Comparison of ENCODE assay signal across 28 cellular contexts in genomic region chr3:172813462-172813861, GRCh38.
"Had no signal": no experiment of that assay in that cellular context is flagged by ENCODE, and none has a peak within 500 bp of the region (broad histone marks: within the 10 kb centered on the region; RNA-seq: fewer than 3 reads in every experiment).

No MANE protein-coding gene starts in this region.

- H3K36me3 ChIP-seq: colonic mucosa, esophagus muscularis mucosa, gastrocnemius medialis, gastroesophageal sphincter had no signal

- ATAC-seq: effector memory CD8-positive, alpha-beta T cell; esophagus mucosa; foreskin keratinocyte; gastrocnemius medialis; gastroesophageal sphincter; heart left ventricle; heart right ventricle had no signal

- H3K27me3 ChIP-seq: colonic mucosa, dorsolateral prefrontal cortex, esophagus muscularis mucosa, esophagus squamous epithelium, foreskin keratinocyte, gastrocnemius medialis, gastroesophageal sphincter, heart left ventricle, heart right ventricle had no signal

- H3K27ac ChIP-seq: colonic mucosa, coronary artery, dorsolateral prefrontal cortex, epithelial cell of prostate, esophagus muscularis mucosa, esophagus squamous epithelium, foreskin keratinocyte, gastrocnemius medialis, gastroesophageal sphincter, heart left ventricle had no signal

- FAIRE-seq: colon, endometrium, endothelial cell of umbilical vein, frontal cortex had no signal

- H3K4me1 ChIP-seq: colonic mucosa, esophagus muscularis mucosa, esophagus squamous epithelium, foreskin keratinocyte, gastrocnemius medialis, gastroesophageal sphincter had no signal

- DNase-seq: colonic mucosa; cortex of kidney; dermis blood vessel endothelial cell; dorsolateral prefrontal cortex; effector CD4-positive, alpha-beta T cell; effector CD8-positive, alpha-beta T cell; effector memory CD4-positive, alpha-beta T cell; effector memory CD8-positive, alpha-beta T cell; endodermal cell; erythroblast; esophagus squamous epithelium; foreskin fibroblast; foreskin keratinocyte; foreskin melanocyte; gastrocnemius medialis; glutamatergic neuron; head of caudate nucleus; heart left ventricle; heart right ventricle had no signal

- H3K4me3 ChIP-seq: colonic mucosa, coronary artery, dorsolateral prefrontal cortex, esophagus muscularis mucosa, esophagus squamous epithelium, gastrocnemius medialis, gastroesophageal sphincter, heart left ventricle, heart right ventricle had no signal

- H3K9me3 ChIP-seq: colonic mucosa, esophagus muscularis mucosa, esophagus squamous epithelium, gastrocnemius medialis, gastroesophageal sphincter, heart left ventricle, heart right ventricle had no signal
